In genomic region chr18:59606193-59607175, GRCh38 we compare ENCODE assay signal across 17 cellular contexts.
DNase-seq lines count a peak whose midpoint lies in the region; ATAC-seq and TF ChIP-seq lines count a peak whose summit lies in the region.
"Had no signal": no experiment of that assay in that cellular context is flagged by ENCODE, and none has a peak within 500 bp of the region (broad histone marks: within the 10 kb centered on the region; RNA-seq: fewer than 3 reads in every experiment).

No MANE protein-coding gene starts in this region.

- no peak overlapping the region for H2BK5ac ChIP-seq in mesenchymal stem cell (ENCODE audit: low read depth, low read length, poor library complexity, severe bottlenecking)

- TF ChIP-seq CTCF in uterus (IDR thresholded peaks at IDR 0.05) (no peak), chondrocyte (IDR thresholded peaks at IDR 0.05) (no peak), Calu3 (IDR thresholded peaks at IDR 0.05; ENCODE audit: unreplicated experiment) (no peak)

- H3K4me1 ChIP-seq in mesenchymal stem cell (ENCODE audit: control insufficient read depth, insufficient read depth, low read depth, low read length): no peaks in the 10 kb centered on the region
- H3K4me1 ChIP-seq in uterus: peaks cover 0 to 5% of the 10 kb centered on the region in 2 donors
- H3K4me1 ChIP-seq: body of pancreas, Caco-2, spleen had no signal

- no peak overlapping the region for H2BK15ac ChIP-seq in mesenchymal stem cell (ENCODE audit: low read depth, poor library complexity, severe bottlenecking)

- H2AK5ac ChIP-seq in mesenchymal stem cell (ENCODE audit: low read length, severe bottlenecking): no peak overlapping the region

- H3K4me3 Mint-ChIP-seq in chondrocyte (ENCODE audit: unreplicated experiment) (no peak overlapping the region), Calu3 (ENCODE audit: low read depth, unreplicated experiment) (no peak overlapping the region)
- H3K4me3 Mint-ChIP-seq: neural crest cell had no signal

- H2AFZ ChIP-seq in mesenchymal stem cell (ENCODE audit: low read depth, low read length): no peak overlapping the region

- no peak overlapping the region for H3K14ac ChIP-seq in mesenchymal stem cell (ENCODE audit: low read length in 2 of 2)

- DNase-seq in Right ventricle myocardium superior (peak; percentile 47), cardiac septum (ENCODE audit: low spot score) (no peak), epidermal melanocyte (ENCODE audit: insufficient read length, low spot score) (peak; percentile 38), mesenchymal stem cell (peak; percentile 66), uterus (no peak), chondrocyte (ENCODE audit: low spot score) (no peak), Calu3 (no peak)
- DNase-seq: activated CD8-positive, alpha-beta memory T cell treated with anti-CD3 and anti-CD28 coated beads for 24 hours; activated effector memory CD4-positive, alpha-beta T cell treated with anti-CD3 and anti-CD28 coated beads, Interleukin-2, amount 50 U/mL, for 16 hours; body of pancreas; Caco-2; effector memory CD4-positive, alpha-beta T cell; NCI-H2081 treated with DMSO at 0.1 percent for 48 hours; SK-N-SH; spleen had no signal

- H3K27ac ChIP-seq in mesenchymal stem cell (ENCODE audit: low read length, poor library complexity, severe bottlenecking) (no peak overlapping the region), uterus (peak overlapping the region; percentile 24 to 35)
- H3K27ac ChIP-seq: body of pancreas, spleen had no signal

- H3K27ac Mint-ChIP-seq in chondrocyte (ENCODE audit: unreplicated experiment): no peak overlapping the region
- no peak overlapping the region for H3K27ac Mint-ChIP-seq in Calu3 (ENCODE audit: unreplicated experiment)

- H3K27me3 Mint-ChIP-seq in chondrocyte (ENCODE audit: low read depth): no peaks in the 10 kb centered on the region
- H3K27me3 Mint-ChIP-seq in Calu3 (ENCODE audit: unreplicated experiment): peaks cover 93% of the 10 kb centered on the region

- no peak overlapping the region for H3K9ac ChIP-seq in mesenchymal stem cell (ENCODE audit: low read length)
- H3K9ac ChIP-seq: SK-N-SH had no signal

- peaks cover 0 to 4% of the 10 kb centered on the region in 2 experiments for H3K27me3 ChIP-seq in mesenchymal stem cell (ENCODE audit: control insufficient read depth in 1 of 2, insufficient read depth in 1 of 2, low read length in 2 of 2)
- H3K27me3 ChIP-seq in uterus: no peaks in the 10 kb centered on the region
- H3K27me3 ChIP-seq: body of pancreas, spleen had no signal

- intact Hi-C loops in Right ventricle myocardium superior (cut with DNase I): no loop called here
- intact Hi-C loops in cardiac septum (cut with DNase I): loop anchor here (5.0 to 10.0 kb wide), 2 partner anchors 54 to 142 kb away; no protein-coding TSS in a partner anchor
- intact Hi-C loops in uterus (cut with DNase I; ENCODE audit: low total_unique reads): no loop called here
- intact Hi-C loops in Calu3 (cut with micrococcal nuclease; ENCODE audit: unreplicated experiment): no loop called here

- H3K36me3 Mint-ChIP-seq in chondrocyte (ENCODE audit: low read depth) (no peaks in the 10 kb centered on the region), Calu3 (ENCODE audit: insufficient read depth, unreplicated experiment) (no peaks in the 10 kb centered on the region)

- peak; percentile 89 for ATAC-seq in Right ventricle myocardium superior (ENCODE audit: poor library complexity)
- no peak for ATAC-seq in GM18519 (IDR thresholded peaks at IDR 0.05; ENCODE audit: low FRiP score, unreplicated experiment)
- ATAC-seq: body of pancreas had no signal

- H3K36me3 ChIP-seq in mesenchymal stem cell (ENCODE audit: control insufficient read depth in 1 of 2, insufficient read depth in 2 of 2, low read depth in 1 of 2, low read length in 2 of 2): peaks cover 0 to 2% of the 10 kb centered on the region in 2 experiments
- H3K36me3 ChIP-seq in uterus: no peaks in the 10 kb centered on the region
- H3K36me3 ChIP-seq: spleen had no signal

- CTCF ChIA-PET in Calu3 (lab: Charles Lee): interaction anchor here (0.7 kb wide), 2 partner anchors 18 to 293 kb away, joined by 5 read pairs; partner anchors contain the start of gene PMAIP1

- no TSS peak for BruUV-seq in Calu3 (replicated peaks; lab: Mats Ljungman, UMichigan)

- no peaks in the 10 kb centered on the region for H3K9me3 Mint-ChIP-seq in chondrocyte (ENCODE audit: low read depth)
- H3K9me3 Mint-ChIP-seq in Calu3 (ENCODE audit: low read depth, unreplicated experiment): peaks cover under 1% of the 10 kb centered on the region

- H3K9me3 ChIP-seq in mesenchymal stem cell (ENCODE audit: control insufficient read depth, low read length) (no peaks in the 10 kb centered on the region), uterus (no peaks in the 10 kb centered on the region)
- H3K9me3 ChIP-seq: body of pancreas, Caco-2, SK-N-SH, spleen had no signal

- H3K4me1 Mint-ChIP-seq in chondrocyte (ENCODE audit: low read depth) (no peaks in the 10 kb centered on the region), Calu3 (ENCODE audit: low read depth, unreplicated experiment) (no peaks in the 10 kb centered on the region)
- H3K4me1 Mint-ChIP-seq: neural crest cell had no signal

- no peak overlapping the region for H3K4me2 ChIP-seq in mesenchymal stem cell (ENCODE audit: low read length, poor library complexity, severe bottlenecking)
- H3K4me2 ChIP-seq: SK-N-SH had no signal

- H3K23ac ChIP-seq in mesenchymal stem cell (ENCODE audit: low read length in 2 of 2): no peak overlapping the region

- no peak overlapping the region for H4K91ac ChIP-seq in mesenchymal stem cell (ENCODE audit: low read length)

- H3K4me3 ChIP-seq in mesenchymal stem cell (ENCODE audit: insufficient read depth in 1 of 2, low read depth in 1 of 2, low read length in 2 of 2) (no peak overlapping the region), uterus (no peak overlapping the region)
- H3K4me3 ChIP-seq: body of pancreas, spleen had no signal

- no peak for TF ChIP-seq POLR2A in uterus (IDR thresholded peaks at IDR 0.05)

- no peaks in the 10 kb centered on the region for H3K79me1 ChIP-seq in mesenchymal stem cell (replicated peaks; ENCODE audit: low read length, poor library complexity, severe bottlenecking)

- no peak overlapping the region for H3K18ac ChIP-seq in mesenchymal stem cell (ENCODE audit: low read depth in 1 of 2, low read length in 2 of 2)

- WGBS in mesenchymal stem cell: 43% methylated on average over 11 of the region's 13 CpGs

- H4K8ac ChIP-seq in mesenchymal stem cell (ENCODE audit: low read length): no peak overlapping the region

- H3K4ac ChIP-seq in mesenchymal stem cell (ENCODE audit: low read depth in 1 of 2, low read length in 2 of 2): no peak overlapping the region

- no peak overlapping the region for H2BK120ac ChIP-seq in mesenchymal stem cell (ENCODE audit: low read depth, low read length)

- H2BK12ac ChIP-seq in mesenchymal stem cell (ENCODE audit: low read length in 2 of 2): no peak overlapping the region

Comparison
In these comparisons a context has a peak if more than half of its experiments do, and no peak if none do; other contexts are left out.
1. DNase-seq: peak in Right ventricle myocardium superior (single experiment), epidermal melanocyte (single experiment) and mesenchymal stem cell (single experiment); none in cardiac septum (single experiment), uterus (0 of 2), chondrocyte (single experiment) and Calu3 (single experiment).